24 cellular contexts compared by ENCODE assay signal in genomic region chr17:18995220-18995619, GRCh38. TPM values are rescaled to one million over a fixed set of nuclear protein-coding genes. Genes with fewer than 3 reads are reported as not detected.
A peak's percentile ranks its signal among the peaks of the same experiment; 100 is the strongest.
DNase-seq lines count a peak whose midpoint lies in the region; ATAC-seq, FAIRE-seq and TF ChIP-seq lines count a peak whose summit lies in the region.
"Had no signal": no experiment of that assay in that cellular context is flagged by ENCODE, and none has a peak within 500 bp of the region (broad histone marks: within the 10 kb centered on the region; RNA-seq: fewer than 3 reads in every experiment).

No MANE protein-coding gene starts in this region.

- no peaks in the 10 kb centered on the region for H3K9me2 ChIP-seq in GM23338 (ENCODE audit: insufficient read depth)

- H3K27me3 Mint-ChIP-seq in GM23338 (ENCODE audit: insufficient read depth, low read depth, poor library complexity) = peaks cover 3% of the 10 kb centered on the region
- H3K27me3 Mint-ChIP-seq in astrocyte (ENCODE audit: low read depth, unreplicated experiment) = no peaks in the 10 kb centered on the region
- peaks cover 3% of the 10 kb centered on the region for H3K27me3 Mint-ChIP-seq in endothelial cell (ENCODE audit: unreplicated experiment)
- H3K27me3 Mint-ChIP-seq: CD4-positive, alpha-beta memory T cell had no signal

- TF ChIP-seq EP300 in A549 (IDR thresholded peaks at IDR 0.05) = no peak
- no peak for TF ChIP-seq EP300 in stomach (IDR thresholded peaks at IDR 0.05)

- ATAC-seq in A549 (no peak), GM23338 (no peak), GM21528 (IDR thresholded peaks at IDR 0.05; ENCODE audit: low FRiP score, unreplicated experiment) (no peak), HG03039 (IDR thresholded peaks at IDR 0.05; ENCODE audit: unreplicated experiment) (no peak)

- no peak overlapping the region for H3K9ac ChIP-seq in astrocyte (ENCODE audit: low read length)

- no peak overlapping the region for H3K27ac Mint-ChIP-seq in GM23338
- no peak overlapping the region for H3K27ac Mint-ChIP-seq in astrocyte (ENCODE audit: unreplicated experiment)
- no peak overlapping the region for H3K27ac Mint-ChIP-seq in endothelial cell (ENCODE audit: unreplicated experiment)
- H3K27ac Mint-ChIP-seq: CD4-positive, alpha-beta memory T cell had no signal

- no peak for TF ChIP-seq RAD21 in A549 (conservative IDR thresholded peaks at IDR 0.05 in 1 of 2, IDR thresholded peaks at IDR 0.05 in 1 of 2)

- H3K27me3 ChIP-seq in GM23338 (ENCODE audit: insufficient read depth) (no peaks in the 10 kb centered on the region), astrocyte (ENCODE audit: insufficient read depth, low read length) (no peaks in the 10 kb centered on the region), stomach (no peaks in the 10 kb centered on the region)

- CTCF ChIA-PET in A549 (lab: Yijun Ruan, JAX) = interaction anchor here (2.4 kb wide), 1 partner anchor 8 kb away, joined by 7 read pairs; no protein-coding TSS in a partner anchor

- H3K27ac ChIP-seq in A549 = no peak overlapping the region
- 0 out of 2 replicates have a peak overlapping the region, but pooled peaks have one; percentile 33 for H3K27ac ChIP-seq in GM23338 (ENCODE audit: low read depth)
- no peak overlapping the region for H3K27ac ChIP-seq in astrocyte (ENCODE audit: low read depth, low read length)
- no peak overlapping the region for H3K27ac ChIP-seq in stomach

- H3K4me2 ChIP-seq in A549 (no peak overlapping the region), GM23338 (no peak overlapping the region), astrocyte (ENCODE audit: low read length) (no peak overlapping the region)

- no peak overlapping the region for H3K4me3 ChIP-seq in A549
- H3K4me3 ChIP-seq in GM23338 = no peak overlapping the region
- no peak overlapping the region for H3K4me3 ChIP-seq in astrocyte (ENCODE audit: insufficient read depth, low read depth, low read length)
- H3K4me3 ChIP-seq in stomach = no peak overlapping the region

- DNase-seq in A549 (ENCODE audit: low read depth in 1 of 2, low spot score in 1 of 2) (no peak), GM23338 (ENCODE audit: low spot score) (no peak), astrocyte (ENCODE audit: low read depth) (no peak), endothelial cell (ENCODE audit: low spot score) (no peak), stomach (no peak), UCSD-AML1 (lab: John Stamatoyannopoulos, UW; ENCODE audit: unreplicated experiment) (no peak)
- DNase-seq: 8988T, C1 segment of cervical spinal cord, Calu3, COR-L47, DMS53, DMS79 treated with DMSO at 0.1 percent for 48 hours, GF-D8, H7, HCEC 1CT had no signal

- peak; percentile 88 for FAIRE-seq in A549 (lab: Jason Lieb, UNC)
- peak; percentile 9 for FAIRE-seq in astrocyte (lab: Jason Lieb, UNC)
- FAIRE-seq: GM12891, GM18507, H1 had no signal

- POLR2A ChIA-PET in A549 (lab: Yijun Ruan, JAX) = no interaction called here

- H3K79me2 ChIP-seq in GM23338 (replicated peaks; ENCODE audit: insufficient read depth) (peaks cover 68% of the 10 kb centered on the region), astrocyte (ENCODE audit: insufficient read depth, low read length) (peaks cover 100% of the 10 kb centered on the region)

- peaks cover 15% of the 10 kb centered on the region; the same call in 2 of the 3 replicates for H3K9me3 Mint-ChIP-seq in GM23338
- H3K9me3 Mint-ChIP-seq in astrocyte (ENCODE audit: unreplicated experiment) = peaks cover 7% of the 10 kb centered on the region
- no peaks in the 10 kb centered on the region for H3K9me3 Mint-ChIP-seq in endothelial cell (ENCODE audit: unreplicated experiment)

- H3K9me3 ChIP-seq in A549 (peaks cover 19% of the 10 kb centered on the region), astrocyte (ENCODE audit: insufficient read depth, low read depth, low read length) (peaks cover 5% of the 10 kb centered on the region), stomach (peaks cover 0 to 6% (median 2%) of the 10 kb centered on the region in 4 donors)

- no peaks in the 10 kb centered on the region for H3F3A ChIP-seq in GM23338 (replicated peaks; ENCODE audit: low read depth)

- no peak for TF ChIP-seq CTCF in A549 (IDR thresholded peaks at IDR 0.05)
- no peak for TF ChIP-seq CTCF in GM23338 (conservative IDR thresholded peaks at IDR 0.05; ENCODE audit: low read depth in 2 of 2)
- TF ChIP-seq CTCF in astrocyte (IDR thresholded peaks at IDR 0.05; ENCODE audit: insufficient read depth, low read depth, low read length) = no peak
- no peak for TF ChIP-seq CTCF in endothelial cell (IDR thresholded peaks at IDR 0.05; ENCODE audit: unreplicated experiment)
- TF ChIP-seq CTCF in stomach (IDR thresholded peaks at IDR 0.05) = no peak

- peaks cover 28% of the 10 kb centered on the region for H3K36me3 Mint-ChIP-seq in GM23338 (ENCODE audit: low read depth)
- H3K36me3 Mint-ChIP-seq in astrocyte (ENCODE audit: low read depth, unreplicated experiment) = peaks cover 18% of the 10 kb centered on the region
- H3K36me3 Mint-ChIP-seq in endothelial cell (ENCODE audit: low read depth, unreplicated experiment) = peaks cover 4% of the 10 kb centered on the region

- H3K36me3 ChIP-seq in GM23338 (ENCODE audit: insufficient read depth) (no peaks in the 10 kb centered on the region), astrocyte (ENCODE audit: insufficient read depth, low read length) (peaks cover 7% of the 10 kb centered on the region), stomach (peaks cover 0 to 8% (median 3%) of the 10 kb centered on the region in 4 donors)

- H3K4me1 ChIP-seq in A549 (no peaks in the 10 kb centered on the region), GM23338 (ENCODE audit: insufficient read depth) (no peaks in the 10 kb centered on the region), astrocyte (ENCODE audit: insufficient read depth, low read length) (peaks cover 1% of the 10 kb centered on the region), stomach (peaks cover 0 to 54% (median 36%) of the 10 kb centered on the region in 4 donors)

- TF ChIP-seq POLR2A in A549 (IDR thresholded peaks at IDR 0.05; ENCODE audit: low read length) (no peak), stomach (IDR thresholded peaks at IDR 0.05) (no peak)

- H3K4me1 Mint-ChIP-seq in GM23338 (peaks cover 10% of the 10 kb centered on the region; the same call in 2 of the 3 replicates), astrocyte (ENCODE audit: low read depth, unreplicated experiment) (no peaks in the 10 kb centered on the region), endothelial cell (ENCODE audit: unreplicated experiment) (peaks cover 3% of the 10 kb centered on the region)

- H2AFZ ChIP-seq in GM23338 = no peak overlapping the region
- H2AFZ ChIP-seq in astrocyte (ENCODE audit: low read depth, low read length) = no peak overlapping the region

- H4K20me1 ChIP-seq in GM23338 (replicated peaks; ENCODE audit: insufficient read depth) (peaks cover 32% of the 10 kb centered on the region; the same call in 1 of the 2 replicates), astrocyte (ENCODE audit: insufficient read depth, low read length) (peaks cover 89% of the 10 kb centered on the region)

- H3K4me3 Mint-ChIP-seq in GM23338 (no peak overlapping the region), astrocyte (ENCODE audit: unreplicated experiment) (no peak overlapping the region), endothelial cell (ENCODE audit: unreplicated experiment) (peak overlapping the region; percentile 63)
- H3K4me3 Mint-ChIP-seq: CD4-positive, alpha-beta memory T cell had no signal

- WGBS in A549 (ENCODE audit: missing lambda C conversion rate) = 78% methylated on average over 3 of the region's 3 CpGs
- 91 to 96% (median 93%) methylated on average over 3 of the region's 3 CpGs for WGBS in stomach, 5 donors

- intact Hi-C loops in stomach (cut with DNase I; ENCODE audit: low total_unique reads) = no loop called here

TF ChIP-seq in A549, 52 proteins besides CTCF, POLR2A, EP300 and RAD21 (continues in another document):
- TF ChIP-seq CHD4 (IDR thresholded peaks at IDR 0.05; ENCODE audit: borderline replicate concordance) = 0 out of 2 replicates have a peak, but pooled peaks have one; percentile 27

TF ChIP-seq in GM23338, 12 proteins besides CTCF, POLR2A, EP300 and RAD21 (continues in another document):
- TF ChIP-seq NANOG (IDR thresholded peaks at IDR 0.05; ENCODE audit: borderline replicate concordance) = no peak

RNA-seq across cellular contexts. Expression of gene FAM83G, which starts 9.3 kb away (rescaled TPM):
- polyA plus RNA-seq in A549 (2011; rRNA removed) = 11.0 and 12.8 TPM in 2 replicates
- polyA plus RNA-seq in A549 (2012; cell fraction: cytosol; rRNA removed) = 11.1 and 15.8 TPM in 2 replicates
- 38.5 and 42.5 TPM in 2 replicates for polyA plus RNA-seq in A549 (2012; cell fraction: nucleus; rRNA removed)
- 19.8 to 22.0 TPM (median 20.5 TPM) in 3 replicates for polyA plus RNA-seq in A549 (2017; fragmentation: RNase III; extraction: RNeasy Plus Mini Kit Qiagen cat#74134 plus additional on column Dnase treatment)
- polyA minus RNA-seq in A549 (2011; rRNA and poly(A)+ RNA removed) = 18.1 and 22.7 TPM in 2 replicates
- 44.5 and 46.6 TPM in 2 replicates for total RNA-seq in GM23338 (2014; rRNA removed; shearing (Covaris generic))
- 7.6 and 8.5 TPM in 2 replicates for polyA plus RNA-seq in GM23338 (2016; fragmentation: Nextera tagmentation; extraction: Ambion mirVana)
- total RNA-seq in astrocyte = 10.6 and 12.9 TPM in 2 replicates
- 1.6 TPM for total RNA-seq in endothelial cell (ENCODE audit: unreplicated experiment)
- 10 to 100 TPM in 3 of 5 donors, 1 to 10 TPM in 2; 8.8 to 41.1 (median 20.1) TPM for total RNA-seq in stomach
- 10 to 100 TPM in 2 of 3 donors, 1 to 10 TPM in 1; 8.2 to 16.4 (median 11.9) TPM for polyA plus RNA-seq in stomach

RNA-seq across cellular contexts. Expression of gene SLC5A10, which starts 43.3 kb away (rescaled TPM):
- polyA plus RNA-seq in A549 (2011; rRNA removed) (0.26 and 0.28 TPM in 2 replicates), A549 (2017; fragmentation: RNase III; extraction: RNeasy Plus Mini Kit Qiagen cat#74134 plus additional on column Dnase treatment) (0.07 to 0.22 TPM (median 0.15 TPM) in 3 replicates), GM23338 (2016; fragmentation: Nextera tagmentation; extraction: Ambion mirVana) (not detected in 2 replicates), stomach (under 1 TPM; 0.06 to 0.46 (median 0.13) TPM)
- polyA plus RNA-seq in A549 (2012; cell fraction: cytosol; rRNA removed) = 0.07 and 0.19 TPM in 2 replicates
- 0.23 and 0.32 TPM in 2 replicates for polyA plus RNA-seq in A549 (2012; cell fraction: nucleus; rRNA removed)
- polyA minus RNA-seq in A549 (2011; rRNA and poly(A)+ RNA removed) = 0.15 and 0.54 TPM in 2 replicates
- total RNA-seq in GM23338 (2014; rRNA removed; shearing (Covaris generic)) = 0.10 TPM in 1 of 2 replicates, not detected in the other
- total RNA-seq in astrocyte (0.14 TPM in 1 of 2 replicates, not detected in the other), endothelial cell (ENCODE audit: unreplicated experiment) (0.08 TPM), stomach (not detected)
- total RNA-seq: A673; Calu3; CD4-positive, alpha-beta memory T cell; G401; H7 had no signal

RNA-seq across cellular contexts. Expression of gene GRAP, which starts 51.5 kb away (rescaled TPM):
- polyA plus RNA-seq in A549 (2011; rRNA removed) (0.19 and 0.25 TPM in 2 replicates), A549 (2017; fragmentation: RNase III; extraction: RNeasy Plus Mini Kit Qiagen cat#74134 plus additional on column Dnase treatment) (0.17 to 0.31 TPM (median 0.19 TPM) in 3 replicates), GM23338 (2016; fragmentation: Nextera tagmentation; extraction: Ambion mirVana) (0.47 TPM in 1 of 2 replicates, not detected in the other), stomach (1 to 10 TPM; 2.6 to 4.1 (median 3.3) TPM)
- 0.15 and 0.19 TPM in 2 replicates for polyA plus RNA-seq in A549 (2012; cell fraction: cytosol; rRNA removed)
- 0.43 and 0.60 TPM in 2 replicates for polyA plus RNA-seq in A549 (2012; cell fraction: nucleus; rRNA removed)
- polyA minus RNA-seq in A549 (2011; rRNA and poly(A)+ RNA removed) = 0.08 and 0.24 TPM in 2 replicates
- 0.24 and 0.27 TPM in 2 replicates for total RNA-seq in GM23338 (2014; rRNA removed; shearing (Covaris generic))
- total RNA-seq in astrocyte (0.30 and 0.38 TPM in 2 replicates), endothelial cell (ENCODE audit: unreplicated experiment) (50.2 TPM), stomach (10 to 100 TPM in 1 of 5 donors, 1 to 10 TPM in 3, under 1 TPM in 1; 0.87 to 92.2 (median 2.0) TPM)
- total RNA-seq: Calu3, Daoy had no signal
